In the genomic region with DNA sequence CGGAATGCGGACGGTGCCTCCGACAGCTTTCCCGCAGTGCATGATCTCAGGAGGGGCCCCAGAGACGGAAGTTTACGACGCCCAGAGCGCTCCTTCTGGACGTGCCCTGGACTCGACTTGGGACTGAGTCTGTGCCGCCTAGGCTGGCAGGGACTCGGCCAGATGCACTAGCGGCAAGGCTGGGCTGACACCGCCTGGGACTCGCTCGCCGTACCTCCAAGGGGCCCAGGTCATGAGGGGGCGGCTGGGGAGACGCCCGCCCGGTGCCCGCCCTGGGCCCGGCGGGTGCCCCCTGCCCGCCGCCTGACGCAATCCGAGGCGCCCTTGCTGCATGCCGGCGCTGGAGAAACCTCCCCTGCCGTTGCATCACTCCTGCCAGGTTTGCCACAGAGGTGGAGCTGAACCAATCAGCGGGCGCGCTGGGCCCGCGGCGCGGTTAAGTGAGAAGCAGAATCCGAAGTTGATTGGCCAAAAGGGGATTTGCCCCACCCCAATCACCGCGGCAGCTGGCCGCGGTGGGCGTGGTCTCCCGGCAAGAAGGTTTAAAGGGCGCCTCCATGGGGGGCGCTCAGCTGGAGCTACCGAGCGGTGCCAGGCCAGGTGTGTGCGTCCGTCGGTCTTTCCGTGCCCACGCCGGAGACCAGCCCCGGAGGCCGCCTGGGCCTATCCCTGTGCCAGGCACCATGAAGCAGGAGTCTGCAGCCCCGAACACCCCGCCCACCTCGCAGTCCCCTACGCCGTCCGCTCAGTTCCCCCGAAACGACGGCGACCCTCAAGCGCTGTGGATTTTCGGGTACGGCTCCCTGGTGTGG, we compare ENCODE assay signal across 8 cellular contexts. TPM values are rescaled to one million over a fixed set of nuclear protein-coding genes. Genes with fewer than 3 reads are reported as not detected.
A peak's percentile ranks its signal among the peaks of the same experiment; 100 is the strongest.
DNase-seq lines count a peak whose midpoint lies in the region; ATAC-seq, FAIRE-seq and TF ChIP-seq lines count a peak whose summit lies in the region.

A gene with protein sequence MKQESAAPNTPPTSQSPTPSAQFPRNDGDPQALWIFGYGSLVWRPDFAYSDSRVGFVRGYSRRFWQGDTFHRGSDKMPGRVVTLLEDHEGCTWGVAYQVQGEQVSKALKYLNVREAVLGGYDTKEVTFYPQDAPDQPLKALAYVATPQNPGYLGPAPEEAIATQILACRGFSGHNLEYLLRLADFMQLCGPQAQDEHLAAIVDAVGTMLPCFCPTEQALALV (plus strand): TSS at position 571 of the 812 bp plus-strand sequence. CDS start 113 bp downstream, at position 684.

- ATAC-seq in GM21367 (IDR thresholded peaks at IDR 0.05; ENCODE audit: unreplicated experiment) = peak; percentile 81

- peak within 1 kb of the TSS; percentile 62 for H3K4me3 ChIP-seq in NT2/D1 (ENCODE audit: insufficient read length, low read depth)
- peak within 1 kb of the TSS; percentile 32 to 90 (median 37) for H3K4me3 ChIP-seq in endothelial cell of umbilical vein (replicated peaks in 1 of 3; ENCODE audit: insufficient read depth in 1 of 3, low read depth in 1 of 3, low read length in 3 of 3)

- dilution Hi-C loops in endothelial cell of umbilical vein (cut with MboI; ENCODE audit: extremely low pct_ligation_motif_present, low sequenced_read_pairs) = no loop called here

- H3K27me3 ChIP-seq in NT2/D1 (ENCODE audit: insufficient read depth, insufficient read length) (peaks cover 35% of the 10 kb centered on the region), endothelial cell of umbilical vein (ENCODE audit: control insufficient read depth in 2 of 2, insufficient read depth in 2 of 2, low read length in 2 of 2) (no peaks in the 10 kb centered on the region)

- no peaks in the 10 kb centered on the region for H4K20me1 ChIP-seq in endothelial cell of umbilical vein (replicated peaks; ENCODE audit: control insufficient read depth, extremely low read depth, insufficient read depth, low read length)

- in situ Hi-C loops in Caki2 (cut with HindIII; ENCODE audit: low pct_unique_long_range_greater_than_20kb, low sequenced_read_pairs) = no loop called here

- TF ChIP-seq POLR2A in endothelial cell of umbilical vein (IDR thresholded peaks at IDR 0.05; ENCODE audit: low read depth, low read length) = peak; percentile 77

- H3K36me3 ChIP-seq in NT2/D1 (ENCODE audit: insufficient read depth, insufficient read length, low read length) = peaks cover 20% of the 10 kb centered on the region
- peaks cover 0 to 2% of the 10 kb centered on the region in 2 experiments for H3K36me3 ChIP-seq in endothelial cell of umbilical vein (ENCODE audit: control insufficient read depth in 2 of 2, extremely low read depth in 1 of 2, insufficient read depth in 2 of 2, low read length in 2 of 2)

- H3K27ac ChIP-seq in endothelial cell of umbilical vein (ENCODE audit: insufficient read depth, low read depth, low read length) = peak within 1 kb of the TSS; percentile 61

- intact Hi-C loops in endothelial cell of umbilical vein (cut with micrococcal nuclease) = loop anchor here (1.0 to 2.0 kb wide), 3 partner anchors 11 to 47 kb away; no protein-coding TSS in a partner anchor

- peak; percentile 99 for FAIRE-seq in endothelial cell of umbilical vein (lab: Jason Lieb, UNC)

- no peaks in the 10 kb centered on the region for H3K79me2 ChIP-seq in endothelial cell of umbilical vein (ENCODE audit: control insufficient read depth, insufficient read depth, low read length)

- DNase-seq in Caki2 (ENCODE audit: low read depth) (peak; percentile 95), HT1080 (ENCODE audit: low read depth) (peak; percentile 96), NT2/D1 (ENCODE audit: low read depth, low spot score) (peak; percentile 89), endothelial cell of umbilical vein (ENCODE audit: low read depth, low spot score) (peak; percentile 98), middle frontal gyrus (ENCODE audit: extremely low spot score, low spot score) (peak; percentile 84)
- peak; percentile 81 for DNase-seq in activated CD8-positive, alpha-beta memory T cell treated with anti-CD3 and anti-CD28 coated beads, Interleukin-2, amount 50 U/mL, for 1 hour (ENCODE audit: extremely low read depth)
- peak; percentile 82 to 87 for DNase-seq in stimulated activated CD8-positive, alpha-beta memory T cell treated with anti-CD3 and anti-CD28 coated beads, Interleukin-2, amount 100 ng/mL, for 1 hour (ENCODE audit: low read depth in 2 of 2)

- H3K9me3 ChIP-seq in NT2/D1 (ENCODE audit: insufficient read depth, low read length) = no peaks in the 10 kb centered on the region
- no peaks in the 10 kb centered on the region for H3K9me3 ChIP-seq in endothelial cell of umbilical vein (replicated peaks; ENCODE audit: control insufficient read depth, insufficient read depth, low read length)

- no peaks in the 10 kb centered on the region for H3K9me1 ChIP-seq in endothelial cell of umbilical vein (replicated peaks; ENCODE audit: control insufficient read depth, extremely low read depth, insufficient read depth, low read length)

- H3K9ac ChIP-seq in NT2/D1 (ENCODE audit: insufficient read length, low read depth) = peak within 1 kb of the TSS; percentile 80
- H3K9ac ChIP-seq in endothelial cell of umbilical vein (replicated peaks; ENCODE audit: extremely low read depth, insufficient read depth, low read length) = peak within 1 kb of the TSS; percentile 71

- peak within 1 kb of the TSS; percentile 67 for H3K4me2 ChIP-seq in endothelial cell of umbilical vein (ENCODE audit: insufficient read depth, low read length)

- H3K4me1 ChIP-seq in NT2/D1 (ENCODE audit: insufficient read depth, insufficient read length) = peaks cover 6% of the 10 kb centered on the region
- H3K4me1 ChIP-seq in endothelial cell of umbilical vein (ENCODE audit: control insufficient read depth, extremely low read depth, insufficient read depth, low read length) = peaks cover 10% of the 10 kb centered on the region

- peak within 1 kb of the TSS; percentile 81 for H2AFZ ChIP-seq in endothelial cell of umbilical vein (ENCODE audit: low read depth, low read length)

- no TSS peak for BruUV-seq in endothelial cell of umbilical vein (replicated peaks; lab: Mats Ljungman, UMichigan)

- CTCF ChIA-PET in endothelial cell of umbilical vein (lab: Charles Lee) = interaction anchor here (0.6 to 9.3 kb wide), 14 partner anchors 11 to 109 kb away, joined by 3 to 101 read pairs (median 5); a partner anchor contains a TSS

- TF ChIP-seq CTCF in endothelial cell of umbilical vein (IDR thresholded peaks at IDR 0.05; ENCODE audit: extremely low read depth in 1 of 2, insufficient read depth in 1 of 2, low read depth in 1 of 2, low read length in 2 of 2) = peak in 1 of 2 donors; percentile 9

- POLR2A ChIA-PET in endothelial cell of umbilical vein (lab: Charles Lee) = interaction anchor here (0.6 to 1.7 kb wide), 9 partner anchors 9 to 65 kb away, joined by 3 to 19 read pairs (median 3); a partner anchor contains a TSS

TF ChIP-seq in endothelial cell of umbilical vein, 7 proteins besides CTCF, POLR2A, EP300 and RAD21:
- TF ChIP-seq EZH2 (IDR thresholded peaks at IDR 0.05; ENCODE audit: borderline replicate concordance, low read depth, low read length, severe bottlenecking) = no peak
- peak; percentile 61 for TF ChIP-seq POLR2AphosphoS5 (IDR thresholded peaks at IDR 0.05; ENCODE audit: insufficient read depth, low read depth, low read length)
TF ChIP-seq in endothelial cell of umbilical vein: peak in this region for 1.

RNA-seq across cellular contexts. Expression of the gene that starts here (rescaled TPM):
- total RNA-seq in Caki2 (2014; rRNA removed; shearing (Covaris generic); ENCODE audit: low replicate concordance) = 11.9 and 12.7 TPM in 2 replicates
- total RNA-seq in HT1080 (2014; rRNA removed; shearing (Covaris generic)) = 9.4 and 11.8 TPM in 2 replicates
- polyA plus RNA-seq in HT1080 (2015; cell fraction: cytosol; rRNA removed) = 49.8 and 50.7 TPM in 2 replicates
- polyA plus RNA-seq in HT1080 (2015; cell fraction: nucleus; rRNA removed) = 39.4 and 43.4 TPM in 2 replicates
- 4.6 and 5.6 TPM in 2 replicates for total RNA-seq in endothelial cell of umbilical vein
- 18.9 and 25.7 TPM in 2 replicates for polyA plus RNA-seq in endothelial cell of umbilical vein
- 13.1 and 22.6 TPM in 2 replicates for polyA plus RNA-seq in endothelial cell of umbilical vein (2011; cell fraction: cytosol; rRNA removed)
- 25.1 and 29.0 TPM in 2 replicates for polyA plus RNA-seq in endothelial cell of umbilical vein (2011; cell fraction: nucleus; rRNA removed)
- 3.2 and 4.3 TPM in 2 replicates for polyA plus RNA-seq in endothelial cell of umbilical vein (2012)
- polyA minus RNA-seq in endothelial cell of umbilical vein = 10.6 and 13.9 TPM in 2 replicates
- polyA minus RNA-seq in endothelial cell of umbilical vein (2011; cell fraction: cytosol; rRNA and poly(A)+ RNA removed) = 31.1 TPM
- polyA minus RNA-seq in endothelial cell of umbilical vein (2011; cell fraction: nucleus; rRNA and poly(A)+ RNA removed) = 22.0 and 32.1 TPM in 2 replicates

Comparison
In these comparisons a context has a peak if more than half of its experiments do, and no peak if none do; other contexts are left out.
1. Peak in every context shown above with its lines: DNase-seq, ATAC-seq, H3K4me3 ChIP-seq and H3K27ac ChIP-seq.